Comparison of ENCODE assay signal across 2 cellular contexts in the genomic region with DNA sequence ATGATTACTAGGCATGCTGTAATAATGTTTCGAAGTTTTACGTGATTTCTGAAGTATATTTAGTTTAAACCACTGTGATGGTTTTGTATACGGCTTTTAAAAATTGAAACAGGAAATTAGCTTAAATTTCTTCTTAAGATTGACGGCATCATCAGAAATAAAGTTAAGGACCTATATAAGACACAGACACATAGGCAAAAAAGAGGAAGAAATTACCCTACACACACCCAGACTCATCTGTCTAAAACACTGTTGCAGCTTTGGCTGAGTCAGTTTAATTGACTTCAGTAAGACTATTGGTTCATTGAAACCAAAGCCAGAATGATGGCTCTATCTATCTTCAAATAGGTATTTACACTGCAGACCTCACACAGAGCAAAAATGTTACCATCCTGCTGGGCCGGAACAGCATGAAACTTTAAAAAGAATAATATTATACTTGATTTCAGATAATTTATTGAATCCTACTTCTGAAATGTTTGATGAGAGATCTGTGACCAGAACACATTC.
TF ChIP-seq lines count a peak whose summit lies in the region.

No MANE protein-coding gene starts in this region.

TF ChIP-seq in SK-N-SH, 30 proteins besides CTCF, POLR2A, EP300 and RAD21 (continued from another document):
- TF ChIP-seq, protein P1, sequence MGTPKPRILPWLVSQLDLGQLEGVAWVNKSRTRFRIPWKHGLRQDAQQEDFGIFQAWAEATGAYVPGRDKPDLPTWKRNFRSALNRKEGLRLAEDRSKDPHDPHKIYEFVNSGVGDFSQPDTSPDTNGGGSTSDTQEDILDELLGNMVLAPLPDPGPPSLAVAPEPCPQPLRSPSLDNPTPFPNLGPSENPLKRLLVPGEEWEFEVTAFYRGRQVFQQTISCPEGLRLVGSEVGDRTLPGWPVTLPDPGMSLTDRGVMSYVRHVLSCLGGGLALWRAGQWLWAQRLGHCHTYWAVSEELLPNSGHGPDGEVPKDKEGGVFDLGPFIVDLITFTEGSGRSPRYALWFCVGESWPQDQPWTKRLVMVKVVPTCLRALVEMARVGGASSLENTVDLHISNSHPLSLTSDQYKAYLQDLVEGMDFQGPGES (IDR thresholded peaks at IDR 0.05; ENCODE audit: low read depth, low read length) = no peak
- TF ChIP-seq ELF1 (IDR thresholded peaks at IDR 0.05) (no peak), SMC3 (IDR thresholded peaks at IDR 0.05; ENCODE audit: low read depth, low read length) (no peak)

TF ChIP-seq in SK-N-SH treated with all-trans-retinoic acid at 6 μM for 48 hours, 23 proteins besides CTCF, POLR2A, EP300 and RAD21 (continued from another document):
- TF ChIP-seq, protein P2, sequence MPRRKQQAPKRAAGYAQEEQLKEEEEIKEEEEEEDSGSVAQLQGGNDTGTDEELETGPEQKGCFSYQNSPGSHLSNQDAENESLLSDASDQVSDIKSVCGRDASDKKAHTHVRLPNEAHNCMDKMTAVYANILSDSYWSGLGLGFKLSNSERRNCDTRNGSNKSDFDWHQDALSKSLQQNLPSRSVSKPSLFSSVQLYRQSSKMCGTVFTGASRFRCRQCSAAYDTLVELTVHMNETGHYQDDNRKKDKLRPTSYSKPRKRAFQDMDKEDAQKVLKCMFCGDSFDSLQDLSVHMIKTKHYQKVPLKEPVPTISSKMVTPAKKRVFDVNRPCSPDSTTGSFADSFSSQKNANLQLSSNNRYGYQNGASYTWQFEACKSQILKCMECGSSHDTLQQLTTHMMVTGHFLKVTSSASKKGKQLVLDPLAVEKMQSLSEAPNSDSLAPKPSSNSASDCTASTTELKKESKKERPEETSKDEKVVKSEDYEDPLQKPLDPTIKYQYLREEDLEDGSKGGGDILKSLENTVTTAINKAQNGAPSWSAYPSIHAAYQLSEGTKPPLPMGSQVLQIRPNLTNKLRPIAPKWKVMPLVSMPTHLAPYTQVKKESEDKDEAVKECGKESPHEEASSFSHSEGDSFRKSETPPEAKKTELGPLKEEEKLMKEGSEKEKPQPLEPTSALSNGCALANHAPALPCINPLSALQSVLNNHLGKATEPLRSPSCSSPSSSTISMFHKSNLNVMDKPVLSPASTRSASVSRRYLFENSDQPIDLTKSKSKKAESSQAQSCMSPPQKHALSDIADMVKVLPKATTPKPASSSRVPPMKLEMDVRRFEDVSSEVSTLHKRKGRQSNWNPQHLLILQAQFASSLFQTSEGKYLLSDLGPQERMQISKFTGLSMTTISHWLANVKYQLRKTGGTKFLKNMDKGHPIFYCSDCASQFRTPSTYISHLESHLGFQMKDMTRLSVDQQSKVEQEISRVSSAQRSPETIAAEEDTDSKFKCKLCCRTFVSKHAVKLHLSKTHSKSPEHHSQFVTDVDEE (CRISPR knock-in tag; IDR thresholded peaks at IDR 0.05) = no peak
- TF ChIP-seq ZFP30 (CRISPR knock-in tag; IDR thresholded peaks at IDR 0.05) (no peak), PPARA (CRISPR knock-in tag; IDR thresholded peaks at IDR 0.05; ENCODE audit: borderline replicate concordance) (no peak), ISL1 (CRISPR knock-in tag; IDR thresholded peaks at IDR 0.05) (no peak), OSR1 (CRISPR knock-in tag; IDR thresholded peaks at IDR 0.05) (no peak), ZNF565 (CRISPR knock-in tag; conservative IDR thresholded peaks at IDR 0.05; ENCODE audit: low read depth) (no peak), ZNF70 (CRISPR knock-in tag; IDR thresholded peaks at IDR 0.05) (no peak), ZC3H10 (CRISPR knock-in tag; IDR thresholded peaks at IDR 0.05) (no peak), SNAI2 (CRISPR knock-in tag; IDR thresholded peaks at IDR 0.05) (no peak), ZNF8 (CRISPR knock-in tag; IDR thresholded peaks at IDR 0.05) (no peak)
- TF ChIP-seq, protein P3, sequence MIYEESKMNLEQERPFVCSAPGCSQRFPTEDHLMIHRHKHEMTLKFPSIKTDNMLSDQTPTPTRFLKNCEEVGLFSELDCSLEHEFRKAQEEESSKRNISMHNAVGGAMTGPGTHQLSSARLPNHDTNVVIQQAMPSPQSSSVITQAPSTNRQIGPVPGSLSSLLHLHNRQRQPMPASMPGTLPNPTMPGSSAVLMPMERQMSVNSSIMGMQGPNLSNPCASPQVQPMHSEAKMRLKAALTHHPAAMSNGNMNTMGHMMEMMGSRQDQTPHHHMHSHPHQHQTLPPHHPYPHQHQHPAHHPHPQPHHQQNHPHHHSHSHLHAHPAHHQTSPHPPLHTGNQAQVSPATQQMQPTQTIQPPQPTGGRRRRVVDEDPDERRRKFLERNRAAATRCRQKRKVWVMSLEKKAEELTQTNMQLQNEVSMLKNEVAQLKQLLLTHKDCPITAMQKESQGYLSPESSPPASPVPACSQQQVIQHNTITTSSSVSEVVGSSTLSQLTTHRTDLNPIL (CRISPR knock-in tag; IDR thresholded peaks at IDR 0.05; ENCODE audit: low read depth) = no peak
